1 cellular context compared by ENCODE assay signal in the genomic region with DNA sequence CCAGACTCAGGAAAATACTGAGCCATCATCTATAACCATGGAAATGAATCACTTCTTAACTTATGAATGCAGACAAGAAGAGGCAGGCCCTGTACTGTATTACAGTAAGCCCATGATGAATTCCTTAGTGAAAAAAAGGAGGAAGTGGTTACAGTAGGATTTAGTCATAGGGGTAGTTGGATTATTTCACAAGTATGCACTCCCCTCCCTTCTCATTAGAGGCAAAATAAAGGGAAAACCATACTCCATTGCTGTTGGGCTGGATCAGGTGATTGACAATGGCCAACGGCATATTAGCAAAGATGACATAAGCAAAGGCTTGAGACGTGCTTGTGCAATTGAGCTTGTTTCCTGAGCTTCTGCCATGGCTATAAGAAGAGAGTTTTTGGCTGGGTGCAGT.
TF ChIP-seq lines count a peak whose summit lies in the region.

No MANE protein-coding gene starts in this region.

TF ChIP-seq in A549, 52 proteins besides CTCF, POLR2A, EP300 and RAD21 (continued from another document):
- TF ChIP-seq POLR2AphosphoS2 (conservative IDR thresholded peaks at IDR 0.05; ENCODE audit: low read length) (no peak), ZC3H11A (IDR thresholded peaks at IDR 0.05) (no peak), KDM5A (IDR thresholded peaks at IDR 0.05) (no peak), RFX5 (IDR thresholded peaks at IDR 0.05) (no peak)
